Comparison of ENCODE assay signal across 9 cellular contexts in genomic region chr1:31509124-31510072, GRCh38.
DNase-seq lines count a peak whose midpoint lies in the region; ATAC-seq and TF ChIP-seq lines count a peak whose summit lies in the region.
"Had no signal": no experiment of that assay in that cellular context is flagged by ENCODE, and none has a peak within 500 bp of the region (broad histone marks: within the 10 kb centered on the region; RNA-seq: fewer than 3 reads in every experiment).

No MANE protein-coding gene starts in this region.

- no peak overlapping the region for H3K4me3 Mint-ChIP-seq in neural progenitor cell
- no peak overlapping the region for H3K4me3 Mint-ChIP-seq in activated CD4-positive, alpha-beta memory T cell treated with anti-CD3 and anti-CD28 coated beads for 36 hours

- H3K4me1 Mint-ChIP-seq in neural progenitor cell: peaks cover 7% of the 10 kb centered on the region
- H3K4me1 Mint-ChIP-seq in activated CD4-positive, alpha-beta memory T cell treated with anti-CD3 and anti-CD28 coated beads for 36 hours (ENCODE audit: low read depth): peaks cover 12% of the 10 kb centered on the region

- peak; percentile 78 for DNase-seq in DND-41
- DNase-seq in HuH-7 (ENCODE audit: low spot score): peak; percentile 87
- DNase-seq in left lobe of liver (ENCODE audit: low spot score): peak; percentile 82
- no peak for DNase-seq in neural progenitor cell (ENCODE audit: low spot score)
- no peak for DNase-seq in middle frontal gyrus (ENCODE audit: extremely low spot score, low spot score)
- DNase-seq in activated CD4-positive, alpha-beta memory T cell treated with anti-CD3 and anti-CD28 coated beads for 36 hours: no peak
- DNase-seq: mammary epithelial cell had no signal

- peaks cover 81% of the 10 kb centered on the region for H3K79me2 ChIP-seq in DND-41 (ENCODE audit: insufficient read depth, low read length)
- no peaks in the 10 kb centered on the region for H3K79me2 ChIP-seq in neural progenitor cell (ENCODE audit: low read depth)

- H3K36me3 Mint-ChIP-seq in neural progenitor cell: no peaks in the 10 kb centered on the region
- no peaks in the 10 kb centered on the region for H3K36me3 Mint-ChIP-seq in activated CD4-positive, alpha-beta memory T cell treated with anti-CD3 and anti-CD28 coated beads for 36 hours

- no peak for TF ChIP-seq CTCF in DND-41 (IDR thresholded peaks at IDR 0.05; ENCODE audit: borderline replicate concordance, extremely low read depth, low read length, poor library complexity, severe bottlenecking)
- no peak for TF ChIP-seq CTCF in neural progenitor cell (IDR thresholded peaks at IDR 0.05)

- H3K27ac Mint-ChIP-seq in neural progenitor cell: no peak overlapping the region
- H3K27ac Mint-ChIP-seq in activated CD4-positive, alpha-beta memory T cell treated with anti-CD3 and anti-CD28 coated beads for 36 hours: no peak overlapping the region

- no peaks in the 10 kb centered on the region for H3F3A ChIP-seq in neural progenitor cell (ENCODE audit: low read depth)

- H3K4me2 ChIP-seq in DND-41 (ENCODE audit: insufficient read depth, low read length): peak overlapping the region; percentile 79
- H3K4me2 ChIP-seq in neural progenitor cell: no peak overlapping the region

- CTCF ChIA-PET in activated CD4-positive, alpha-beta memory T cell treated with anti-CD3 and anti-CD28 coated beads for 36 hours (lab: Charles Lee): no interaction called here

- no peak overlapping the region for H2AFZ ChIP-seq in DND-41 (ENCODE audit: low read depth, low read length)
- no peak overlapping the region for H2AFZ ChIP-seq in neural progenitor cell (replicated peaks)

- H4K20me1 ChIP-seq in DND-41 (ENCODE audit: insufficient read depth, low read length) (no peaks in the 10 kb centered on the region), neural progenitor cell (ENCODE audit: low read depth) (no peaks in the 10 kb centered on the region)

- H3K27ac ChIP-seq in DND-41 (ENCODE audit: low read length) (peak overlapping the region; percentile 92), neural progenitor cell (no peak overlapping the region)

- H3K27me3 ChIP-seq in DND-41 (ENCODE audit: insufficient read depth, low read length, poor library complexity): no peaks in the 10 kb centered on the region
- H3K27me3 ChIP-seq in neural progenitor cell: no peaks in the 10 kb centered on the region

- H3K4me1 ChIP-seq in DND-41 (ENCODE audit: insufficient read depth, low read length) (peaks cover 69% of the 10 kb centered on the region), neural progenitor cell (no peaks in the 10 kb centered on the region)

- intact Hi-C loops in activated CD4-positive, alpha-beta memory T cell treated with anti-CD3 and anti-CD28 coated beads for 36 hours (cut with micrococcal nuclease): no loop called here

- H3K27me3 Mint-ChIP-seq in neural progenitor cell (ENCODE audit: insufficient read depth, low read depth): no peaks in the 10 kb centered on the region
- H3K27me3 Mint-ChIP-seq in activated CD4-positive, alpha-beta memory T cell treated with anti-CD3 and anti-CD28 coated beads for 36 hours: peaks cover 5% of the 10 kb centered on the region

- H3K9ac ChIP-seq in DND-41 (ENCODE audit: low read depth, low read length): peak overlapping the region; percentile 86
- H3K9ac ChIP-seq in neural progenitor cell: no peak overlapping the region

- peaks cover 3% of the 10 kb centered on the region for H3K9me3 Mint-ChIP-seq in neural progenitor cell
- no peaks in the 10 kb centered on the region for H3K9me3 Mint-ChIP-seq in activated CD4-positive, alpha-beta memory T cell treated with anti-CD3 and anti-CD28 coated beads for 36 hours

- H3K9me3 ChIP-seq in DND-41 (ENCODE audit: insufficient read depth, low read length, severe bottlenecking): peaks cover 30% of the 10 kb centered on the region
- H3K9me3 ChIP-seq in neural progenitor cell (ENCODE audit: low read depth): no peaks in the 10 kb centered on the region

- peaks cover 77% of the 10 kb centered on the region for H3K36me3 ChIP-seq in DND-41 (ENCODE audit: insufficient read depth, low read length)
- H3K36me3 ChIP-seq in neural progenitor cell: no peaks in the 10 kb centered on the region

- ATAC-seq in DND-41 (ENCODE audit: insufficient read depth, low read depth) (peak; percentile 39), GM19395 (IDR thresholded peaks at IDR 0.05; ENCODE audit: unreplicated experiment) (peak; percentile 62), left lobe of liver (peak; percentile 93), HG03139 (IDR thresholded peaks at IDR 0.05; ENCODE audit: unreplicated experiment) (no peak)

- POLR2A ChIA-PET in activated CD4-positive, alpha-beta memory T cell treated with anti-CD3 and anti-CD28 coated beads for 36 hours (lab: Charles Lee): no interaction called here

- peak overlapping the region in 1 of 2 experiments; percentile 69; a peak in 2 of 4 replicates for H3K4me3 ChIP-seq in DND-41 (ENCODE audit: low read depth in 1 of 2, low read length in 2 of 2)
- H3K4me3 ChIP-seq in neural progenitor cell: no peak overlapping the region

Comparison
In these comparisons a context has a peak if more than half of its experiments do, and no peak if none do; other contexts are left out.
1. DNase-seq: peak in DND-41 (single experiment), HuH-7 (single experiment) and left lobe of liver (single experiment); none in neural progenitor cell (single experiment), middle frontal gyrus (single experiment) and activated CD4-positive, alpha-beta memory T cell treated with anti-CD3 and anti-CD28 coated beads for 36 hours (single experiment).